12 cellular contexts compared by ENCODE assay signal in the genomic region with DNA sequence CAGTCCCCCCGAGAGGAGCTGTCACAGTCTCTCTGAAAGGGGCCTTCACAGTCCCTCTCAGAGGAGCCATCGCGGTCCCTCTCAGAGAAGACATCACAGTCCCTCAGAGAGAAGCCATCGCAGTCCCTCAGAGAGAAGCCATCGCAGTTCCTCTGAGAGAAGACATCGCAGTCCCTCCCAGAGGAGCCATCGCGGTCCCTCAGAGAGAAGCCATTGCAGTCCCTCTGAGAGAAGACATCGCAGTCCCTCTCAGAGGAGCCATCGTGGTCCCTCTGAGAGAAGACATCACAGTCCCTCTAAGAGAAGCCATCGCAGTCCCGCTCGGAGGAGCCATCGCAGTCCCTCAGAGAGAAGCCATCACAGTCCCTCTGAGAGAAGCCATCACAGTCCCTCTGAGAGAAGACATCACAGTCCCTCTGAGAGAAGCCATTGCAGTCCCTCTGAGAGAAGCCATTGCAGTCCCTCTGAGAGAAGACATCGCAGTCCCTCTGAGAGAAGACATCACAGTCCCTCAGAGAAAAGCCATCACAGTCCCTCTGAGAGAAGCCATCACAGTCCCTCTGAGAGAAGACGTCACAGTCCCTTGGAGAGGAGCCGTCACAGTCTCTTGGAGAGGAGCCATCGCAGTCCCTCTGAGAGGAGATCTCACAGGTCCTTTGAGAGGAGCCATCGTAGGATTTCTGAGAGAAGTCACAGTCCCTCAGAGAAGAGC. TPM values are rescaled to one million over a fixed set of nuclear protein-coding genes. Genes with fewer than 3 reads are reported as not detected.
DNase-seq lines count a peak whose midpoint lies in the region; ATAC-seq and TF ChIP-seq lines count a peak whose summit lies in the region.
"Had no signal": no experiment of that assay in that cellular context is flagged by ENCODE, and none has a peak within 500 bp of the region (broad histone marks: within the 10 kb centered on the region; RNA-seq: fewer than 3 reads in every experiment).

No MANE protein-coding gene starts in this region.

- POLR2A ChIA-PET in Caco-2 (lab: Charles Lee): interaction anchor here (1.0 kb wide), 1 partner anchor 47 kb away, joined by 3 read pairs; the partner anchor contains the start of genes CCDC121 and GPN1

- no TSS peak for BruUV-seq in Caco-2 (replicated peaks; lab: Mats Ljungman, UMichigan)

- H3K9me3 Mint-ChIP-seq in CD14-positive monocyte (peaks cover 13 to 38% (median 30%) of the 10 kb centered on the region in 7 donors), Caco-2 (ENCODE audit: unreplicated experiment) (no peaks in the 10 kb centered on the region), nephron (peaks cover 66% of the 10 kb centered on the region)

- 96 to 98% (median 97%) methylated on average over 11 to 19 of the region's 19 CpGs for WGBS in spleen, 5 donors

- H3K9me3 ChIP-seq in Caco-2: no peaks in the 10 kb centered on the region
- peaks cover 0 to 42% (median 38%) of the 10 kb centered on the region in 8 donors for H3K9me3 ChIP-seq in spleen
- H3K9me3 ChIP-seq: HAP-1 had no signal

- H3K36me3 Mint-ChIP-seq in CD14-positive monocyte (peaks cover 3 to 8% of the 10 kb centered on the region in 2 donors), Caco-2 (ENCODE audit: insufficient read depth, unreplicated experiment) (peaks cover 7% of the 10 kb centered on the region), nephron (ENCODE audit: low read depth) (peaks cover 57% of the 10 kb centered on the region)

- peaks cover 8% of the 10 kb centered on the region for H3K4me1 ChIP-seq in Caco-2
- peaks cover 7 to 39% (median 29%) of the 10 kb centered on the region in 6 donors for H3K4me1 ChIP-seq in spleen

- peak overlapping the region in 3 of 8 donors; percentile 81 to 85 (median 83) for H3K27ac ChIP-seq in spleen

- H3K27me3 ChIP-seq in Caco-2 (replicated peaks; ENCODE audit: control insufficient read depth, insufficient read depth, low read length) (no peaks in the 10 kb centered on the region), spleen (replicated peaks in 1 of 7) (no peaks in the 10 kb centered on the region)
- H3K27me3 ChIP-seq: ascending aorta had no signal

- no peak overlapping the region for H3K4me3 ChIP-seq in Caco-2 (ENCODE audit: low read depth, low read length)
- no peak overlapping the region for H3K4me3 ChIP-seq in spleen

- no peaks in the 10 kb centered on the region for H3K36me3 ChIP-seq in Caco-2 (ENCODE audit: control insufficient read depth, insufficient read depth, low read length)
- H3K36me3 ChIP-seq in spleen: no peaks in the 10 kb centered on the region
- H3K36me3 ChIP-seq: ascending aorta had no signal

- H3K27ac Mint-ChIP-seq in CD14-positive monocyte (peak overlapping the region in 5 of 7 donors; percentile 38 to 99 (median 90)), Caco-2 (ENCODE audit: unreplicated experiment) (no peak overlapping the region), nephron (no peak overlapping the region)

- peak overlapping the region in 1 of 2 donors; percentile 91 for H3K4me3 Mint-ChIP-seq in CD14-positive monocyte
- H3K4me3 Mint-ChIP-seq in Caco-2 (ENCODE audit: unreplicated experiment): peak overlapping the region; percentile 33
- peak overlapping the region; percentile 98 to 100 (median 99) for H3K4me3 Mint-ChIP-seq in nephron

- no peak for ATAC-seq in HG02642 (IDR thresholded peaks at IDR 0.05; ENCODE audit: poor library complexity, unreplicated experiment)

- intact Hi-C loops in CD14-positive monocyte (cut with micrococcal nuclease): loop anchor here (10.0 kb wide), 2 partner anchors 87 to 157 kb away; partner anchors contain the start of genes NRBP1 (in 2 of the 2), FNDC4 (in 1 of the 2) and GCKR (in 1 of the 2)
- intact Hi-C loops in Caco-2 (cut with micrococcal nuclease; ENCODE audit: unreplicated experiment): no loop called here
- intact Hi-C loops in spleen (cut with DNase I; ENCODE audit: low total_unique reads): no loop called here

- TF ChIP-seq CTCF in CD14-positive monocyte (IDR thresholded peaks at IDR 0.05) (no peak), Caco-2 (IDR thresholded peaks at IDR 0.05; ENCODE audit: insufficient read depth in 1 of 2, low read depth in 1 of 2, low read length in 1 of 2, severe bottlenecking in 1 of 2, unreplicated experiment in 1 of 2) (no peak), nephron (IDR thresholded peaks at IDR 0.05; ENCODE audit: unreplicated experiment in 3 of 3) (no peak), spleen (IDR thresholded peaks at IDR 0.05 in 8 of 11, conservative IDR thresholded peaks at IDR 0.05 in 3 of 11) (no peak)

- H3K4me1 Mint-ChIP-seq in CD14-positive monocyte (peaks cover 34% of the 10 kb centered on the region), Caco-2 (ENCODE audit: low read depth, unreplicated experiment) (peaks cover 16% of the 10 kb centered on the region), nephron (peaks cover 24% of the 10 kb centered on the region)

- peaks cover 0 to 4% (median 2%) of the 10 kb centered on the region in 3 donors for H3K27me3 Mint-ChIP-seq in CD14-positive monocyte (ENCODE audit: low read depth in 3 of 3)
- peaks cover 5% of the 10 kb centered on the region for H3K27me3 Mint-ChIP-seq in Caco-2 (ENCODE audit: insufficient read depth, unreplicated experiment)
- H3K27me3 Mint-ChIP-seq in nephron (ENCODE audit: low read depth): no peaks in the 10 kb centered on the region

- no peak for DNase-seq in CD14-positive monocyte (ENCODE audit: low spot score)
- no peak for DNase-seq in Caco-2
- peak; percentile 64 for DNase-seq in activated effector memory CD4-positive, alpha-beta T cell treated with anti-CD3 and anti-CD28 coated beads, Interleukin-2, amount 50 U/mL, for 16 hours
- no peak for DNase-seq in stimulated activated CD8-positive, alpha-beta memory T cell treated with anti-CD3 and anti-CD28 coated beads, Interleukin-4, amount 100 ng/mL, for 48 hours
- no peak for DNase-seq in spleen
- DNase-seq: Calu3, midbrain, NCI-H226 had no signal

- TF ChIP-seq POLR2A in spleen (IDR thresholded peaks at IDR 0.05): no peak

- CTCF ChIA-PET in Caco-2 (lab: Charles Lee): no interaction called here

RNA-seq across cellular contexts. Expression of gene ZNF512, which starts 1.3 kb away (rescaled TPM):
- polyA plus RNA-seq in CD14-positive monocyte (10 to 100 TPM in 1 of 2 donors, 1 to 10 TPM in 1; 6.7 to 13.1 TPM), spleen (10 to 100 TPM; 16.7 to 17.5 (median 17.2) TPM)
- total RNA-seq in Caco-2 (2022) (33.9 and 38.9 TPM in 2 replicates), spleen (10 to 100 TPM; 31.6 to 61.8 (median 38.4) TPM)

RNA-seq across cellular contexts. Expression of gene CCDC121, which starts 47.2 kb away (rescaled TPM):
- polyA plus RNA-seq in CD14-positive monocyte (under 1 TPM; 0.22 to 0.53 TPM), spleen (1 to 10 TPM; 1.5 to 3.5 (median 1.7) TPM)
- total RNA-seq in Caco-2 (2022) (3.9 and 4.7 TPM in 2 replicates), spleen (1 to 10 TPM; 2.1 to 7.8 (median 4.0) TPM)

RNA-seq across cellular contexts. Expression of gene GPN1, which starts 47.3 kb away (rescaled TPM):
- polyA plus RNA-seq in CD14-positive monocyte: 10 to 100 TPM; 46.8 to 49.8 TPM
- 45.9 and 60.9 TPM in 2 replicates for total RNA-seq in Caco-2 (2022)
- total RNA-seq in spleen: 10 to 100 TPM; 18.0 to 29.4 (median 23.5) TPM
- 10 to 100 TPM; 20.7 to 27.8 (median 24.8) TPM for polyA plus RNA-seq in spleen

Comparison
In these comparisons a context has a peak if more than half of its experiments do, and no peak if none do; other contexts are left out.
1. H3K27ac Mint-ChIP-seq: peak in CD14-positive monocyte (5 of 7); none in Caco-2 (single experiment) and nephron (0 of 3).
2. intact Hi-C loops: an anchor here in CD14-positive monocyte (10.0 kb wide); none called in Caco-2 and spleen.